Comparison of ENCODE assay signal across 8 cellular contexts in genomic region chr7:152435384-152436278, GRCh38. TPM values are rescaled to one million over a fixed set of nuclear protein-coding genes. Genes with fewer than 3 reads are reported as not detected.
DNase-seq lines count a peak whose midpoint lies in the region; ATAC-seq lines count a peak whose summit lies in the region.

Gene KMT2C (minus strand): TSS chr7:152436003. CDS start chr7:152435786, 217 bp downstream.

- H3K9ac ChIP-seq in BLaER1 (peak within 1 kb of the TSS; percentile 97), Karpas-422 (ENCODE audit: low read length) (peak within 1 kb of the TSS; percentile 93)

- intact Hi-C loops in left colon (cut with DNase I, micrococcal nuclease): no loop called here

- H4K20me1 ChIP-seq in BLaER1 (peaks cover 45% of the 10 kb centered on the region), Karpas-422 (ENCODE audit: insufficient read depth, low read depth, low read length) (peaks cover 14% of the 10 kb centered on the region; the same call in 1 of the 2 replicates)

- DNase-seq in Karpas-422: peak; percentile 75
- peak; percentile 80 for DNase-seq in cerebellum (ENCODE audit: low spot score)
- peak; percentile 60 to 71 for DNase-seq in left colon
- peak in 3 of 4 experiments; percentile 33 to 39 (median 37) for DNase-seq in stimulated activated CD4-positive, alpha-beta T cell treated with anti-CD3 and anti-CD28 coated beads, Interleukin-1b, Interleukin-23, amount 100 ng/mL, for 24 hours (ENCODE audit: low read depth in 4 of 4, low spot score in 1 of 4)
- no peak for DNase-seq in HPDE6-E6E7 (ENCODE audit: extremely low spot score)

- peaks cover 39% of the 10 kb centered on the region for H3K79me2 ChIP-seq in Karpas-422 (ENCODE audit: low read length)

- H3K9me2 ChIP-seq in Karpas-422 (replicated peaks; ENCODE audit: insufficient read depth, low read length): no peaks in the 10 kb centered on the region

- H2AFZ ChIP-seq in Karpas-422 (ENCODE audit: low read length): no peak within 1 kb of the TSS

- H3K27ac ChIP-seq in BLaER1 (peak within 1 kb of the TSS; percentile 96), Karpas-422 (ENCODE audit: low read length) (peak within 1 kb of the TSS; percentile 91)

- peak within 1 kb of the TSS; percentile 93 for H3K4me2 ChIP-seq in BLaER1
- peak within 1 kb of the TSS; percentile 96 for H3K4me2 ChIP-seq in Karpas-422 (ENCODE audit: low read depth, low read length, poor library complexity, severe bottlenecking)

- ATAC-seq in GM19455 (IDR thresholded peaks at IDR 0.05; ENCODE audit: unreplicated experiment) (peak; percentile 16), left colon (peak; percentile 52)
- ATAC-seq in activated CD4-positive, CD25-positive, alpha-beta regulatory T cell treated with anti-CD3 and anti-CD28 coated beads, Interleukin-2, amount 50 U/mL, for 24 hours: peak; percentile 10 to 12

- H3K9me3 ChIP-seq in BLaER1 (no peaks in the 10 kb centered on the region), Karpas-422 (ENCODE audit: low read length) (no peaks in the 10 kb centered on the region)

- H3K36me3 ChIP-seq in BLaER1: no peaks in the 10 kb centered on the region
- no peaks in the 10 kb centered on the region for H3K36me3 ChIP-seq in Karpas-422 (ENCODE audit: insufficient read depth, low read length)

- H3K27me3 ChIP-seq in BLaER1 (no peaks in the 10 kb centered on the region), Karpas-422 (ENCODE audit: low read length) (no peaks in the 10 kb centered on the region)

- H3K4me1 ChIP-seq in BLaER1 (peaks cover 35% of the 10 kb centered on the region), Karpas-422 (ENCODE audit: low read length) (peaks cover 35% of the 10 kb centered on the region)

- H3K4me3 ChIP-seq in BLaER1: peak within 1 kb of the TSS; percentile 86
- peak within 1 kb of the TSS; percentile 86 for H3K4me3 ChIP-seq in Karpas-422 (ENCODE audit: low read length)

RNA-seq across cellular contexts. Expression of gene KMT2C, which starts in this region (rescaled TPM):
- 55.2 and 70.7 TPM in 2 replicates for total RNA-seq in Karpas-422 (2014; rRNA removed; shearing (Covaris generic); ENCODE audit: low replicate concordance)
- total RNA-seq in cerebellum (93.8 TPM), left colon (10 to 100 TPM; 78.4 to 81.1 TPM)
